In the genomic region with DNA sequence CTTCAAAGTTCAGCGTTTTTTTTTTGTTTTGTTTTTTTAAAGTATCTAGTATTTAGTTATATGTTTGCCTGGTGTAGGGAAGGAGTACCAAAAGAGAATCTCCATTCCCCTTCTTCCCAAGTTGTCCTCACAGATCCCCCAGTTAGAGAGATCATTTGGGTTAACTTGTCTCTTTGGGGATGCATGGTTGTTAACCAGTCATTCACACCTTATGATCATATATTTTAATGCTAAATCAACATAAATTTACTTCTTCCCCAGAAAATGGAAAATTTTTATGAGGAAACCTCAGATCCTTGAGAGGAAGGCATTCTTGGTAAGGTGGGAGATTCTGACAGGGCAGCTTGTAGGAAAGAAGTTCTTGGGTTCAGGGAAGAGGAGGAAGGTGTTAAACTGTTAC, we compare ENCODE assay signal across 1 cellular context.
A peak's percentile ranks its signal among the peaks of the same experiment; 100 is the strongest.
TF ChIP-seq lines count a peak whose summit lies in the region.

No MANE protein-coding gene starts in this region.

TF ChIP-seq in K562, 482 proteins besides CTCF, POLR2A, EP300 and RAD21 (continued from another document):
- TF ChIP-seq, protein P1, sequence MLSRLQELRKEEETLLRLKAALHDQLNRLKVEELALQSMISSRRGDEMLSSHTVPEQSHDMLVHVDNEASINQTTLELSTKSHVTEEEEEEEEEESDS (CRISPR knock-in tag; IDR thresholded peaks at IDR 0.05): no peak
- no peak for TF ChIP-seq MTF1 (CRISPR knock-in tag; IDR thresholded peaks at IDR 0.05; ENCODE audit: borderline replicate concordance)
- peak; percentile 27; the same call in 1 of the 2 replicates for TF ChIP-seq C11orf30 (IDR thresholded peaks at IDR 0.05; ENCODE audit: low read depth)
- TF ChIP-seq, protein P2, sequence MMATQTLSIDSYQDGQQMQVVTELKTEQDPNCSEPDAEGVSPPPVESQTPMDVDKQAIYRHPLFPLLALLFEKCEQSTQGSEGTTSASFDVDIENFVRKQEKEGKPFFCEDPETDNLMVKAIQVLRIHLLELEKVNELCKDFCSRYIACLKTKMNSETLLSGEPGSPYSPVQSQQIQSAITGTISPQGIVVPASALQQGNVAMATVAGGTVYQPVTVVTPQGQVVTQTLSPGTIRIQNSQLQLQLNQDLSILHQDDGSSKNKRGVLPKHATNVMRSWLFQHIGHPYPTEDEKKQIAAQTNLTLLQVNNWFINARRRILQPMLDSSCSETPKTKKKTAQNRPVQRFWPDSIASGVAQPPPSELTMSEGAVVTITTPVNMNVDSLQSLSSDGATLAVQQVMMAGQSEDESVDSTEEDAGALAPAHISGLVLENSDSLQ (IDR thresholded peaks at IDR 0.05): no peak
- peak; percentile 73; the same call in 1 of the 2 replicates for TF ChIP-seq ZNF316 (IDR thresholded peaks at IDR 0.05)
